ENCODE assay signal across 8 cellular contexts in genomic region chr22:36873614-36874308, GRCh38. TPM values are rescaled to one million over a fixed set of nuclear protein-coding genes. Genes with fewer than 3 reads are reported as not detected.
DNase-seq lines count a peak whose midpoint lies in the region; ATAC-seq and TF ChIP-seq lines count a peak whose summit lies in the region.

No MANE protein-coding gene starts in this region.

- peak overlapping the region; percentile 52 to 74 for H3K27ac Mint-ChIP-seq in activated naive CD4-positive, alpha-beta T cell treated with anti-CD3 and anti-CD28 coated beads, Interleukin-2, amount 50 U/mL, for 72 hours

- no peaks in the 10 kb centered on the region for H3K9me3 Mint-ChIP-seq in activated naive CD4-positive, alpha-beta T cell treated with anti-CD3 and anti-CD28 coated beads, Interleukin-2, amount 50 U/mL, for 72 hours

- no peak overlapping the region for H3K27ac ChIP-seq in AG04450 (ENCODE audit: low read depth, low read length)

- no peaks in the 10 kb centered on the region for H3K9me3 ChIP-seq in AG04450 (ENCODE audit: control insufficient read depth, insufficient read depth, low read length)

- CTCF ChIA-PET in AG04450 (lab: Charles Lee): interaction anchor here (0.6 to 1.3 kb wide), 2 partner anchors 104 to 106 kb away, joined by 3 read pairs; no protein-coding TSS in a partner anchor

- ATAC-seq in HG02678 (IDR thresholded peaks at IDR 0.05; ENCODE audit: unreplicated experiment) (peak; percentile 55), GM18519 (IDR thresholded peaks at IDR 0.05; ENCODE audit: low FRiP score, unreplicated experiment) (no peak)
- peak; percentile 88 to 94 for ATAC-seq in activated naive CD4-positive, alpha-beta T cell treated with anti-CD3 and anti-CD28 coated beads, Interleukin-2, amount 50 U/mL, for 72 hours

- H3K4me3 ChIP-seq in AG04450 (ENCODE audit: low read depth, low read length): no peak overlapping the region
- H3K4me3 ChIP-seq in skeletal muscle cell (ENCODE audit: low read depth, low read length): no peak overlapping the region

- peak; percentile 55 for TF ChIP-seq CTCF in AG04450 (IDR thresholded peaks at IDR 0.05; ENCODE audit: low read depth, low read length)
- peak; percentile 60 for TF ChIP-seq CTCF in GM12873 (IDR thresholded peaks at IDR 0.05; ENCODE audit: insufficient read depth, low read depth, low read length, missing control alignments)

- no peak for DNase-seq in AG04450 (ENCODE audit: low read depth, low spot score)
- DNase-seq in NCI-H446 treated with DMSO at 0.1 percent for 48 hours (lab: John Stamatoyannopoulos, UW): peak; percentile 0
- peak; percentile 27 to 78 for DNase-seq in activated naive CD4-positive, alpha-beta T cell treated with anti-CD3 and anti-CD28 coated beads, Interleukin-2, amount 50 U/mL, for 72 hours (ENCODE audit: low spot score in 2 of 2)
- DNase-seq in cardiac septum (ENCODE audit: low spot score): peak; percentile 91
- peak; percentile 17 for DNase-seq in skeletal muscle cell (ENCODE audit: low read depth)

- peaks cover 8% of the 10 kb centered on the region for H3K27me3 ChIP-seq in AG04450 (ENCODE audit: control insufficient read depth, insufficient read depth, low read length)

- intact Hi-C loops in cardiac septum (cut with DNase I): loop anchor here (5.0 kb wide), 2 partner anchors 109 to 169 kb away; no protein-coding TSS in a partner anchor

- no peaks in the 10 kb centered on the region for H3K36me3 Mint-ChIP-seq in activated naive CD4-positive, alpha-beta T cell treated with anti-CD3 and anti-CD28 coated beads, Interleukin-2, amount 50 U/mL, for 72 hours

- POLR2A ChIA-PET in AG04450 (lab: Yijun Ruan, JAX): no interaction called here

RNA-seq across cellular contexts. Expression of gene NCF4, which starts 13.0 kb away (rescaled TPM):
- not detected in 2 replicates for polyA plus RNA-seq in AG04450 (2011; rRNA removed)
- polyA minus RNA-seq in AG04450 (2011; rRNA and poly(A)+ RNA removed): not detected in 2 replicates
- 1 to 10 TPM; 2.9 to 7.0 TPM for total RNA-seq in activated naive CD4-positive, alpha-beta T cell treated with anti-CD3 and anti-CD28 coated beads, Interleukin-2, amount 50 U/mL, for 72 hours
- 6.1 TPM for total RNA-seq in cardiac septum

RNA-seq across cellular contexts. Expression of gene CSF2RB, which starts 39.7 kb away (rescaled TPM):
- polyA plus RNA-seq in AG04450 (2011; rRNA removed): not detected in 2 replicates
- polyA minus RNA-seq in AG04450 (2011; rRNA and poly(A)+ RNA removed): not detected in 2 replicates
- 1 to 10 TPM in 1 of 2 donors, under 1 TPM in 1; 0.87 to 1.4 TPM for total RNA-seq in activated naive CD4-positive, alpha-beta T cell treated with anti-CD3 and anti-CD28 coated beads, Interleukin-2, amount 50 U/mL, for 72 hours
- total RNA-seq in cardiac septum: 4.9 TPM

RNA-seq across cellular contexts. Expression of gene PVALB, which starts 56.9 kb away (rescaled TPM):
- polyA plus RNA-seq in AG04450 (2011; rRNA removed): not detected in 2 replicates
- polyA minus RNA-seq in AG04450 (2011; rRNA and poly(A)+ RNA removed): not detected in 2 replicates
- total RNA-seq in activated naive CD4-positive, alpha-beta T cell treated with anti-CD3 and anti-CD28 coated beads, Interleukin-2, amount 50 U/mL, for 72 hours: not detected
- total RNA-seq in cardiac septum: not detected
